In genomic region chr11:9688716-9689511, GRCh38 we compare ENCODE assay signal across 9 cellular contexts. TPM values are rescaled to one million over a fixed set of nuclear protein-coding genes. Genes with fewer than 3 reads are reported as not detected.
DNase-seq lines count a peak whose midpoint lies in the region; ATAC-seq, FAIRE-seq and TF ChIP-seq lines count a peak whose summit lies in the region.
"Had no signal": no experiment of that assay in that cellular context is flagged by ENCODE, and none has a peak within 500 bp of the region (broad histone marks: within the 10 kb centered on the region; RNA-seq: fewer than 3 reads in every experiment).

No MANE protein-coding gene starts in this region.

- peaks cover 12% of the 10 kb centered on the region for H4K20me1 ChIP-seq in astrocyte (ENCODE audit: insufficient read depth, low read length)

- H3K36me3 Mint-ChIP-seq in astrocyte (ENCODE audit: low read depth, unreplicated experiment): no peaks in the 10 kb centered on the region
- H3K36me3 Mint-ChIP-seq in CD4-positive, alpha-beta memory T cell: no peaks in the 10 kb centered on the region
- H3K36me3 Mint-ChIP-seq: activated naive CD4-positive, alpha-beta T cell treated with anti-CD3 and anti-CD28 coated beads, Interleukin-2, amount 50 U/mL, for 24 hours had no signal

- FAIRE-seq in astrocyte (lab: Jason Lieb, UNC): peak; percentile 68
- FAIRE-seq in kidney (lab: Jason Lieb, UNC): no peak

- intact Hi-C loops in kidney (cut with DNase I): no loop called here
- intact Hi-C loops in CD4-positive, alpha-beta memory T cell (cut with micrococcal nuclease): no loop called here

- H3K79me2 ChIP-seq in astrocyte (ENCODE audit: insufficient read depth, low read length): peaks cover 38% of the 10 kb centered on the region

- H3K27me3 ChIP-seq in astrocyte (ENCODE audit: insufficient read depth, low read length): no peaks in the 10 kb centered on the region
- no peaks in the 10 kb centered on the region for H3K27me3 ChIP-seq in CD4-positive, alpha-beta memory T cell (ENCODE audit: insufficient read depth, low read length)

- POLR2A ChIA-PET in CD4-positive, alpha-beta memory T cell (lab: Charles Lee; ENCODE audit: partially characterized antibody): no interaction called here

- H3K9ac ChIP-seq in astrocyte (ENCODE audit: low read length): peak overlapping the region; percentile 50
- H3K9ac ChIP-seq in kidney (ENCODE audit: low read length in 2 of 2): peak overlapping the region in 1 of 2 donors; percentile 2

- H3K4me1 Mint-ChIP-seq in astrocyte (ENCODE audit: low read depth, unreplicated experiment): peaks cover 17% of the 10 kb centered on the region
- no peaks in the 10 kb centered on the region for H3K4me1 Mint-ChIP-seq in CD4-positive, alpha-beta memory T cell
- H3K4me1 Mint-ChIP-seq: activated naive CD4-positive, alpha-beta T cell treated with anti-CD3 and anti-CD28 coated beads, Interleukin-2, amount 50 U/mL, for 24 hours had no signal

- H2AFZ ChIP-seq in astrocyte (ENCODE audit: low read depth, low read length): peak overlapping the region; percentile 20

- ATAC-seq in GM18508 (IDR thresholded peaks at IDR 0.05; ENCODE audit: insufficient read depth, unreplicated experiment): peak; percentile 65

- H3K9me3 ChIP-seq in astrocyte (ENCODE audit: insufficient read depth, low read depth, low read length) (no peaks in the 10 kb centered on the region), kidney (ENCODE audit: control insufficient read depth in 1 of 2, low read length in 2 of 2) (no peaks in the 10 kb centered on the region)
- H3K9me3 ChIP-seq in CD4-positive, alpha-beta memory T cell (ENCODE audit: control insufficient read depth in 1 of 2, low read length in 2 of 2): no peaks in the 10 kb centered on the region

- H3K4me3 Mint-ChIP-seq in astrocyte (ENCODE audit: unreplicated experiment): no peak overlapping the region
- H3K4me3 Mint-ChIP-seq in CD4-positive, alpha-beta memory T cell: no peak overlapping the region
- H3K4me3 Mint-ChIP-seq: activated naive CD4-positive, alpha-beta T cell treated with anti-CD3 and anti-CD28 coated beads, Interleukin-2, amount 50 U/mL, for 24 hours had no signal

- H3K4me3 ChIP-seq in astrocyte (ENCODE audit: insufficient read depth, low read depth, low read length) (no peak overlapping the region), kidney (ENCODE audit: low read length in 2 of 2) (no peak overlapping the region)
- no peak overlapping the region for H3K4me3 ChIP-seq in CD4-positive, alpha-beta memory T cell (ENCODE audit: low read length in 2 of 2)

- DNase-seq in H4 (ENCODE audit: low spot score): peak; percentile 35
- DNase-seq in LHCN-M2 (ENCODE audit: low read depth): peak; percentile 88
- peak; percentile 90 for DNase-seq in astrocyte (ENCODE audit: low read depth)
- no peak for DNase-seq in kidney
- peak in 30 of 49 donors; percentile 10 to 62 (median 32) for DNase-seq in substantia nigra (lab: John Stamatoyannopoulos, UW)
- no peak for DNase-seq in SW480 (ENCODE audit: low spot score)
- DNase-seq in CD4-positive, alpha-beta memory T cell: no peak

- CTCF ChIA-PET in CD4-positive, alpha-beta memory T cell (lab: Charles Lee; ENCODE audit: partially characterized antibody): no interaction called here

- H3K36me3 ChIP-seq in astrocyte (ENCODE audit: insufficient read depth, low read length): no peaks in the 10 kb centered on the region
- peaks cover under 1 to 2% of the 10 kb centered on the region in 2 donors for H3K36me3 ChIP-seq in kidney (ENCODE audit: control insufficient read depth in 1 of 2, insufficient read depth in 2 of 2, low read length in 2 of 2)
- no peaks in the 10 kb centered on the region for H3K36me3 ChIP-seq in CD4-positive, alpha-beta memory T cell (ENCODE audit: insufficient read depth, low read length)

- no peaks in the 10 kb centered on the region for H3K27me3 Mint-ChIP-seq in astrocyte (ENCODE audit: low read depth, unreplicated experiment)
- no peaks in the 10 kb centered on the region for H3K27me3 Mint-ChIP-seq in CD4-positive, alpha-beta memory T cell
- H3K27me3 Mint-ChIP-seq: activated naive CD4-positive, alpha-beta T cell treated with anti-CD3 and anti-CD28 coated beads, Interleukin-2, amount 50 U/mL, for 24 hours had no signal

- peak overlapping the region; percentile 70 for H3K4me2 ChIP-seq in astrocyte (ENCODE audit: low read length)

- TF ChIP-seq CTCF in astrocyte (IDR thresholded peaks at IDR 0.05; ENCODE audit: insufficient read depth, low read depth, low read length) (no peak), kidney (IDR thresholded peaks at IDR 0.05; ENCODE audit: borderline replicate concordance, extremely low read depth, insufficient read depth) (no peak)

- H3K27ac ChIP-seq in astrocyte (ENCODE audit: low read depth, low read length) (peak overlapping the region; percentile 72), kidney (ENCODE audit: low read depth in 2 of 2, low read length in 2 of 2) (peak overlapping the region; percentile 45 to 85), substantia nigra (ENCODE audit: low read depth, low read length, poor library complexity, severe bottlenecking) (peak overlapping the region; percentile 93)
- H3K27ac ChIP-seq in CD4-positive, alpha-beta memory T cell (ENCODE audit: low read depth, low read length): no peak overlapping the region

- H3K4me1 ChIP-seq in astrocyte (ENCODE audit: insufficient read depth, low read length) (peaks cover 28% of the 10 kb centered on the region), kidney (ENCODE audit: control insufficient read depth in 1 of 2, insufficient read depth in 1 of 2, low read depth in 1 of 2, low read length in 2 of 2) (peaks cover 9 to 20% of the 10 kb centered on the region in 2 donors)
- H3K4me1 ChIP-seq in CD4-positive, alpha-beta memory T cell (ENCODE audit: insufficient read depth, low read length): no peaks in the 10 kb centered on the region

- H3K9me3 Mint-ChIP-seq in astrocyte (ENCODE audit: unreplicated experiment): no peaks in the 10 kb centered on the region
- H3K9me3 Mint-ChIP-seq in CD4-positive, alpha-beta memory T cell: no peaks in the 10 kb centered on the region
- H3K9me3 Mint-ChIP-seq: activated naive CD4-positive, alpha-beta T cell treated with anti-CD3 and anti-CD28 coated beads, Interleukin-2, amount 50 U/mL, for 24 hours had no signal

- no peak overlapping the region for H3K27ac Mint-ChIP-seq in astrocyte (ENCODE audit: unreplicated experiment)
- H3K27ac Mint-ChIP-seq in CD4-positive, alpha-beta memory T cell: no peak overlapping the region
- H3K27ac Mint-ChIP-seq: activated naive CD4-positive, alpha-beta T cell treated with anti-CD3 and anti-CD28 coated beads, Interleukin-2, amount 50 U/mL, for 24 hours had no signal

RNA-seq across cellular contexts. Expression of gene SWAP70, which starts 25.0 kb away (rescaled TPM):
- total RNA-seq in H4 (2014; rRNA removed; shearing (Covaris generic)): 12.4 and 14.3 TPM in 2 replicates
- total RNA-seq in LHCN-M2 (2014; rRNA removed) (19.4 and 24.1 TPM in 2 replicates), astrocyte (28.6 and 33.7 TPM in 2 replicates), kidney (61.0 TPM)
- 20.1 TPM for polyA plus RNA-seq in LHCN-M2 (2012)
- 11.1 TPM for polyA plus RNA-seq in kidney (ENCODE audit: insufficient read depth, low read depth, low replicate concordance)
- total RNA-seq in CD4-positive, alpha-beta memory T cell: 1 to 10 TPM; 4.7 to 5.2 TPM
- polyA plus RNA-seq in CD4-positive, alpha-beta memory T cell: 1 to 10 TPM; 2.2 to 6.6 TPM

Comparison
In these comparisons a context has a peak if more than half of its experiments do, and no peak if none do; other contexts are left out.
1. DNase-seq: peak in H4 (single experiment), LHCN-M2 (single experiment), astrocyte (single experiment) and substantia nigra (30 of 49); none in kidney (single experiment), SW480 (single experiment) and CD4-positive, alpha-beta memory T cell (0 of 5).